In the genomic region with DNA sequence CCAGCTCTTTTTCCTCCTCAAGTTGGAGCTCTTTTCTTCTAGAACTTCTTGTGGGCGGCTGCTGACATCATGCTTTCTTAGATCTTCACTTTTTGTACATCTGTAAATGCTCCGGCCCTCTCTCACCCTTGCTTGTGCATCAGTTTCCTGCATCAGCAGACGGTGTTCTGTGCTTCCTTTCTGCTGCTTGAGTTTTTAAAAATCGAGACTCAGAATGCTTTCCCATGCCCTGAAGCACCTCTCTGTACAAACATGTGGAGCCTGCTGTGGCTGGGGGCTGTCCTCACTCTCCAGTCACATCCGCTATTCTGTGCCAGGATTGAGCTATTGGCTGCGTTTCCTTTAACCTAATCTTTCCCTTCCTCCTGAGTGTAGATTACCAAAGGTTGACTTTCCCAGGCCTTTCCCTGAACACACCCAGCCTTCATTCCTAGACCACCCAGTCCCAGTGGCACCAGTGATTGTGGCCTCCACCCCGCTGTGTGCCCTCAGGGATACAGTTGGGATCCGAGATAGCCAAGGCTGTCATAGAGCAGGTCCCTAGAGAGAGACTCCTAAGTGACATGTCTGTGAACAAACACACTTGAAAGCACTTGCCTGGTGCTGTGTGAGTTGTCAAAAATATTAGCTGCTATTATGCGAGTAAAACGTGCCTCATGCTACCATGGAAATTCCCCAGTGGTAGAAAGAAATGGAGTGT, we compare ENCODE assay signal across 8 cellular contexts.
DNase-seq lines count a peak whose midpoint lies in the region; FAIRE-seq and TF ChIP-seq lines count a peak whose summit lies in the region.

No MANE protein-coding gene starts in this region.

- H3K27ac ChIP-seq in skin epidermis = peak overlapping the region in 13 of 21 experiments; percentile 3 to 66 (median 21)

- DNase-seq in GM04504 (ENCODE audit: low read depth) (peak; percentile 13), foreskin fibroblast (peak; percentile 73 to 83), H54 (ENCODE audit: insufficient read length, low spot score) (no peak), KG1 (lab: John Stamatoyannopoulos, UW) (no peak), GM10266 (ENCODE audit: extremely low spot score) (no peak), iPS-NIHi7 (ENCODE audit: extremely low spot score) (no peak)
- DNase-seq in activated T-cell treated with anti-CD3 and anti-CD28 coated beads, Interleukin-2, amount 50 U/mL, for 1 hour = peak; percentile 29

- FAIRE-seq in H54 (lab: Jason Lieb, UNC) = no peak

- no peak overlapping the region for H3K4me3 ChIP-seq in foreskin fibroblast (ENCODE audit: low read depth in 1 of 2, low read length in 2 of 2)
- H3K4me3 ChIP-seq in skin epidermis = no peak overlapping the region

- TF ChIP-seq POLR2A in H54 (IDR thresholded peaks at IDR 0.05; ENCODE audit: low read depth, low read length) = no peak

- TF ChIP-seq CTCF in foreskin fibroblast (IDR thresholded peaks at IDR 0.05; ENCODE audit: low read depth, low read length) (no peak), GM10266 (IDR thresholded peaks at IDR 0.05; ENCODE audit: control insufficient read depth, insufficient read depth, low read depth, missing control alignments) (no peak)

Comparison
In these comparisons a context has a peak if more than half of its experiments do, and no peak if none do; other contexts are left out.
1. DNase-seq: peak in GM04504 (single experiment), activated T-cell treated with anti-CD3 and anti-CD28 coated beads, Interleukin-2, amount 50 U/mL, for 1 hour (single experiment) and foreskin fibroblast (2 of 2); none in H54 (single experiment), KG1 (single experiment), GM10266 (single experiment) and iPS-NIHi7 (single experiment).